Comparison of ENCODE assay signal across 1 cellular context in genomic region chr6:1227600-1227934, GRCh38.
TF ChIP-seq lines count a peak whose summit lies in the region.

No MANE protein-coding gene starts in this region.

TF ChIP-seq in HepG2, 621 proteins besides CTCF, POLR2A, EP300 and RAD21 (continued from another document):
- 0 out of 2 replicates have a peak, but pooled peaks have one; percentile 22 for TF ChIP-seq ZXDC (CRISPR knock-in tag; IDR thresholded peaks at IDR 0.05)
- 0 out of 2 replicates have a peak, but pooled peaks have one; percentile 61 for TF ChIP-seq MTA1 (CRISPR knock-in tag; IDR thresholded peaks at IDR 0.05; ENCODE audit: borderline replicate concordance)
- no peak for TF ChIP-seq CSRNP1 (CRISPR knock-in tag; IDR thresholded peaks at IDR 0.05)
- TF ChIP-seq SALL2 (CRISPR knock-in tag; IDR thresholded peaks at IDR 0.05): peak; percentile 25; the same call in 1 of the 2 replicates
